ENCODE assay signal across 10 cellular contexts in the genomic region with DNA sequence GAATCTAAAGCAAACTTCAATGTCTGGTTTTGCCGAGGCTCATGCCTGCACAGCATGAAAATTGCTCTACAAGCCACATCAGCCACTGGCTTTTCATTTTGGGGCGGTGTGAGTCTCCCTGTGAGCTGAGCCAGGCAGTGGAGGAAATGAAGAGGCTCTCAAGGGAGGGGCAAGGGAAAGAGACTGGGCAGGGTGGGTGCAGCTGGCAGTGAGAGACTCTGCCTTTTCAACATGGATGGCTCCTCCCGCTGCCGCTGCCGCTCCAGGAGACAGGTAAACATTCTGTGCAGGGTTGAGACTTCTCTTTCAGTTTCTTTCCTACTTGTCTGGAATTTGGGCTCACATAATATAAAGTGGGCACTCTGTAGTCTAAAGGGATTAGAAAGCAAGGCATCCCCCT. TPM values are rescaled to one million over a fixed set of nuclear protein-coding genes. Genes with fewer than 3 reads are reported as not detected.
DNase-seq lines count a peak whose midpoint lies in the region; ATAC-seq and TF ChIP-seq lines count a peak whose summit lies in the region.
"Had no signal": no experiment of that assay in that cellular context is flagged by ENCODE, and none has a peak within 500 bp of the region (broad histone marks: within the 10 kb centered on the region; RNA-seq: fewer than 3 reads in every experiment).

No MANE protein-coding gene starts in this region.

- peak overlapping the region; percentile 86 for H3K27ac Mint-ChIP-seq in memory B cell
- no peak overlapping the region for H3K27ac Mint-ChIP-seq in activated T-helper 1 cell treated with anti-CD3 and anti-CD28 coated beads, Interleukin-12 subunit alpha, Interleukin-12 subunit beta, Interleukin-2, Interleukin-4 antibody, amounts not matched to agents 30 ng/mL and 10 ng/mL and 1 ng/mL, durations not matched to agents 14 hours and 24 hours and 36 hours

- no peaks in the 10 kb centered on the region for H3K36me3 ChIP-seq in OCI-LY1 (ENCODE audit: insufficient read depth, low read length)

- no peak for TF ChIP-seq EP300 in Ishikawa (IDR thresholded peaks at IDR 0.05; ENCODE audit: borderline replicate concordance)

- peak overlapping the region; percentile 51 for H3K4me2 ChIP-seq in OCI-LY1 (ENCODE audit: low read length)
- H3K4me2 ChIP-seq: SK-N-SH had no signal

- no peak for TF ChIP-seq CTCF in OCI-LY1 (IDR thresholded peaks at IDR 0.05; ENCODE audit: low read length)

- peak; percentile 48 for DNase-seq in DMS153 (lab: John Stamatoyannopoulos, UW)
- DNase-seq in memory B cell (ENCODE audit: low spot score in 2 of 2): no peak
- DNase-seq in stimulated activated CD8-positive, alpha-beta memory T cell treated with anti-CD3 and anti-CD28 coated beads, Interleukin-4, amount 100 ng/mL, for 48 hours: no peak
- no peak for DNase-seq in activated T-helper 1 cell treated with anti-CD3 and anti-CD28 coated beads, Interleukin-12 subunit alpha, Interleukin-12 subunit beta, Interleukin-2, Interleukin-4 antibody, amounts not matched to agents 30 ng/mL and 10 ng/mL and 1 ng/mL, durations not matched to agents 14 hours and 24 hours and 36 hours (ENCODE audit: low spot score)
- DNase-seq: SK-N-SH had no signal

- H3K79me2 ChIP-seq in OCI-LY1 (ENCODE audit: insufficient read depth, low read length): no peaks in the 10 kb centered on the region

- no peaks in the 10 kb centered on the region for H3K9me3 Mint-ChIP-seq in memory B cell
- no peaks in the 10 kb centered on the region for H3K9me3 Mint-ChIP-seq in activated T-helper 1 cell treated with anti-CD3 and anti-CD28 coated beads, Interleukin-12 subunit alpha, Interleukin-12 subunit beta, Interleukin-2, Interleukin-4 antibody, amounts not matched to agents 30 ng/mL and 10 ng/mL and 1 ng/mL, durations not matched to agents 14 hours and 24 hours and 36 hours

- peak overlapping the region; percentile 23 for H3K27ac ChIP-seq in OCI-LY1 (ENCODE audit: low read depth, low read length, poor library complexity, severe bottlenecking)

- ATAC-seq in memory B cell (ENCODE audit: low read depth): peak; percentile 50
- no peak for ATAC-seq in HG02973 (IDR thresholded peaks at IDR 0.05; ENCODE audit: unreplicated experiment)
- no peak for ATAC-seq in HG03196 (IDR thresholded peaks at IDR 0.05; ENCODE audit: unreplicated experiment)

- peaks cover 2% of the 10 kb centered on the region for H3K36me3 Mint-ChIP-seq in memory B cell
- H3K36me3 Mint-ChIP-seq in activated T-helper 1 cell treated with anti-CD3 and anti-CD28 coated beads, Interleukin-12 subunit alpha, Interleukin-12 subunit beta, Interleukin-2, Interleukin-4 antibody, amounts not matched to agents 30 ng/mL and 10 ng/mL and 1 ng/mL, durations not matched to agents 14 hours and 24 hours and 36 hours (ENCODE audit: low read depth): no peaks in the 10 kb centered on the region

- H3K27me3 Mint-ChIP-seq in memory B cell: no peaks in the 10 kb centered on the region
- H3K27me3 Mint-ChIP-seq in activated T-helper 1 cell treated with anti-CD3 and anti-CD28 coated beads, Interleukin-12 subunit alpha, Interleukin-12 subunit beta, Interleukin-2, Interleukin-4 antibody, amounts not matched to agents 30 ng/mL and 10 ng/mL and 1 ng/mL, durations not matched to agents 14 hours and 24 hours and 36 hours (ENCODE audit: insufficient read depth): peaks cover 54% of the 10 kb centered on the region

- H3K27me3 ChIP-seq in OCI-LY1 (ENCODE audit: insufficient read depth, low read length): no peaks in the 10 kb centered on the region

- H3K4me1 Mint-ChIP-seq in memory B cell: peaks cover 61% of the 10 kb centered on the region
- H3K4me1 Mint-ChIP-seq in activated T-helper 1 cell treated with anti-CD3 and anti-CD28 coated beads, Interleukin-12 subunit alpha, Interleukin-12 subunit beta, Interleukin-2, Interleukin-4 antibody, amounts not matched to agents 30 ng/mL and 10 ng/mL and 1 ng/mL, durations not matched to agents 14 hours and 24 hours and 36 hours (ENCODE audit: low read depth): peaks cover 32% of the 10 kb centered on the region

- peak overlapping the region; percentile 45 for H3K4me3 ChIP-seq in OCI-LY1 (ENCODE audit: low read depth, low read length, poor library complexity, severe bottlenecking)

- H3K4me3 Mint-ChIP-seq in memory B cell: peak overlapping the region; percentile 99
- H3K4me3 Mint-ChIP-seq in activated T-helper 1 cell treated with anti-CD3 and anti-CD28 coated beads, Interleukin-12 subunit alpha, Interleukin-12 subunit beta, Interleukin-2, Interleukin-4 antibody, amounts not matched to agents 30 ng/mL and 10 ng/mL and 1 ng/mL, durations not matched to agents 14 hours and 24 hours and 36 hours: no peak overlapping the region

- intact Hi-C loops in activated T-helper 1 cell treated with anti-CD3 and anti-CD28 coated beads, Interleukin-12 subunit alpha, Interleukin-12 subunit beta, Interleukin-2, Interleukin-4 antibody, amounts not matched to agents 30 ng/mL and 10 ng/mL and 1 ng/mL, durations not matched to agents 14 hours and 24 hours and 36 hours (cut with micrococcal nuclease): no loop called here

- peak overlapping the region; percentile 24; the same call in 1 of the 2 replicates for H3K9ac ChIP-seq in OCI-LY1 (ENCODE audit: low read length)
- H3K9ac ChIP-seq: SK-N-SH had no signal

- H3F3A ChIP-seq in OCI-LY1 (ENCODE audit: insufficient read depth, low read length): no peaks in the 10 kb centered on the region

- no peak for TF ChIP-seq RAD21 in Ishikawa (IDR thresholded peaks at IDR 0.05; ENCODE audit: low read depth)

- H3K4me1 ChIP-seq in OCI-LY1 (ENCODE audit: insufficient read depth, low read length, severe bottlenecking): peaks cover 62% of the 10 kb centered on the region

- H3K9me2 ChIP-seq in OCI-LY1 (ENCODE audit: low read depth, low read length): no peaks in the 10 kb centered on the region
- H3K9me2 ChIP-seq: SK-N-SH had no signal

- H4K20me1 ChIP-seq in OCI-LY1 (ENCODE audit: insufficient read depth, low read length): no peaks in the 10 kb centered on the region

- H2AFZ ChIP-seq in OCI-LY1 (ENCODE audit: low read length): no peak overlapping the region

- H3K9me3 ChIP-seq in OCI-LY1 (ENCODE audit: low read length): no peaks in the 10 kb centered on the region
- H3K9me3 ChIP-seq: SK-N-SH had no signal

TF ChIP-seq in Ishikawa, 13 proteins besides CTCF, POLR2A, EP300 and RAD21:
- TF ChIP-seq TAF1 (IDR thresholded peaks at IDR 0.05; ENCODE audit: low read depth) (no peak), MAX (IDR thresholded peaks at IDR 0.05) (0 out of 2 replicates have a peak, but pooled peaks have one; percentile 20)

RNA-seq across cellular contexts. Expression of gene CTSE, which starts 11.3 kb away (rescaled TPM):
- not detected in 2 replicates for total RNA-seq in activated T-helper 1 cell treated with anti-CD3 and anti-CD28 coated beads, Interleukin-12 subunit alpha, Interleukin-12 subunit beta, Interleukin-2, Interleukin-4 antibody, amounts not matched to agents 30 ng/mL and 10 ng/mL and 1 ng/mL, durations not matched to agents 14 hours and 24 hours and 36 hours
- total RNA-seq: bronchial epithelial cell had no signal

RNA-seq across cellular contexts. Expression of gene RHEX, which starts 17.9 kb away (rescaled TPM):
- total RNA-seq in activated T-helper 1 cell treated with anti-CD3 and anti-CD28 coated beads, Interleukin-12 subunit alpha, Interleukin-12 subunit beta, Interleukin-2, Interleukin-4 antibody, amounts not matched to agents 30 ng/mL and 10 ng/mL and 1 ng/mL, durations not matched to agents 14 hours and 24 hours and 36 hours: not detected in 2 replicates
- total RNA-seq: bronchial epithelial cell had no signal

RNA-seq across cellular contexts. Expression of gene RAB7B, which starts 31.8 kb away (rescaled TPM):
- total RNA-seq in activated T-helper 1 cell treated with anti-CD3 and anti-CD28 coated beads, Interleukin-12 subunit alpha, Interleukin-12 subunit beta, Interleukin-2, Interleukin-4 antibody, amounts not matched to agents 30 ng/mL and 10 ng/mL and 1 ng/mL, durations not matched to agents 14 hours and 24 hours and 36 hours: not detected in 2 replicates
